24 cellular contexts compared by ENCODE assay signal in the genomic region with DNA sequence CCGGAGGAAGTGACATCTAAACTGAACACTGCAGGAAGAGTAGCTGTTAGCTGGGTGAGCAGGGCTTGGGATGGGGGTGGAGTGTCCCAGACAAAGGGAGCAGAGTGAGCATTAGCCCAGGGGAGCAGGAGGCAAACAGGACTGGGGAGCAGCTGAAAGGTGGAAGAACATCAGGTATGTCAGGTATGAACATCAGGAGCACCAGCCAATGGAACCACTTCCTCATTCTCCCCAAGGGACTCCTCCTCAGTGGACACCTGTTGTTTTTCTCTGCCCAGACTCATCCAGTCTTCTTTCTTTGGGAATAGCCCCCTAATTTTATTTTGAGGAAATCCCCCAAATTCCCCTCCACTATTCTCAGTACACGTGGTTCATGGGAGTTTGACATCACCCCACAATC.
DNase-seq lines count a peak whose midpoint lies in the region; ATAC-seq, FAIRE-seq and TF ChIP-seq lines count a peak whose summit lies in the region.
"Had no signal": no experiment of that assay in that cellular context is flagged by ENCODE, and none has a peak within 500 bp of the region (broad histone marks: within the 10 kb centered on the region; RNA-seq: fewer than 3 reads in every experiment).

No MANE protein-coding gene starts in this region.

- intact Hi-C loops in GM12878 (cut with micrococcal nuclease; ENCODE audit: unreplicated experiment), result no loop called here

- H3K27me3 Mint-ChIP-seq in activated naive CD8-positive, alpha-beta T cell treated with anti-CD3 and anti-CD28 coated beads, Interleukin-2, amount 50 U/mL, for 24 hours, result no peaks in the 10 kb centered on the region
- H3K27me3 Mint-ChIP-seq in activated naive CD8-positive, alpha-beta T cell treated with anti-CD3 and anti-CD28 coated beads for 36 hours, result no peaks in the 10 kb centered on the region
- H3K27me3 Mint-ChIP-seq: CD4-positive, CD25-positive, alpha-beta regulatory T cell had no signal

- no peaks in the 10 kb centered on the region for H3K4me1 ChIP-seq in GM12878 (ENCODE audit: control insufficient read depth, insufficient read depth, low read length)
- H3K4me1 ChIP-seq: BE2C, BLaER1 had no signal

- H3K36me3 Mint-ChIP-seq in activated naive CD8-positive, alpha-beta T cell treated with anti-CD3 and anti-CD28 coated beads, Interleukin-2, amount 50 U/mL, for 24 hours (ENCODE audit: low read depth), result no peaks in the 10 kb centered on the region
- H3K36me3 Mint-ChIP-seq in activated naive CD8-positive, alpha-beta T cell treated with anti-CD3 and anti-CD28 coated beads for 36 hours, result no peaks in the 10 kb centered on the region
- H3K36me3 Mint-ChIP-seq: CD14-positive monocyte; CD4-positive, alpha-beta memory T cell; CD4-positive, CD25-positive, alpha-beta regulatory T cell; CD8-positive, alpha-beta memory T cell had no signal

- no peaks in the 10 kb centered on the region for H3K9me3 Mint-ChIP-seq in activated naive CD8-positive, alpha-beta T cell treated with anti-CD3 and anti-CD28 coated beads, Interleukin-2, amount 50 U/mL, for 24 hours
- H3K9me3 Mint-ChIP-seq in activated naive CD8-positive, alpha-beta T cell treated with anti-CD3 and anti-CD28 coated beads for 36 hours, result no peaks in the 10 kb centered on the region
- H3K9me3 Mint-ChIP-seq: CD14-positive monocyte; CD4-positive, alpha-beta memory T cell; CD4-positive, CD25-positive, alpha-beta regulatory T cell; CD8-positive, alpha-beta memory T cell had no signal

- no peak overlapping the region for H3K4me3 ChIP-seq in GM12878
- H3K4me3 ChIP-seq: BLaER1 had no signal

- no peak overlapping the region for H2AFZ ChIP-seq in GM12878 (ENCODE audit: control insufficient read depth, low read depth, low read length)

- H3K4me1 Mint-ChIP-seq in activated naive CD8-positive, alpha-beta T cell treated with anti-CD3 and anti-CD28 coated beads, Interleukin-2, amount 50 U/mL, for 24 hours, result no peaks in the 10 kb centered on the region
- H3K4me1 Mint-ChIP-seq in activated naive CD8-positive, alpha-beta T cell treated with anti-CD3 and anti-CD28 coated beads for 36 hours, result no peaks in the 10 kb centered on the region
- H3K4me1 Mint-ChIP-seq: CD4-positive, alpha-beta memory T cell; CD4-positive, CD25-positive, alpha-beta regulatory T cell; CD8-positive, alpha-beta memory T cell had no signal

- no peak for ATAC-seq in activated naive CD8-positive, alpha-beta T cell treated with anti-CD3 and anti-CD28 coated beads, Interleukin-2, amount 50 U/mL, for 24 hours
- ATAC-seq in GM12878, result no peak

- 17% methylated on average over 2 of the region's 2 CpGs for WGBS in GM12878 (ENCODE audit: insufficient coverage, insufficient replicate concordance, low lambda C conversion rate, missing lambda C conversion rate)

- in situ Hi-C loops in GM12878 (cut with MboI), result no loop called here

- POLR2A ChIA-PET in GM12878 (lab: Charles Lee), result no interaction called here

- H3K27me3 ChIP-seq in GM12878 (replicated peaks in 1 of 2; ENCODE audit: control insufficient read depth in 2 of 2, insufficient read depth in 2 of 2, low read length in 1 of 2), result no peaks in the 10 kb centered on the region
- H3K27me3 ChIP-seq: BE2C, BLaER1 had no signal

- H3K4me3 Mint-ChIP-seq in activated naive CD8-positive, alpha-beta T cell treated with anti-CD3 and anti-CD28 coated beads, Interleukin-2, amount 50 U/mL, for 24 hours, result no peak overlapping the region
- no peak overlapping the region for H3K4me3 Mint-ChIP-seq in activated naive CD8-positive, alpha-beta T cell treated with anti-CD3 and anti-CD28 coated beads for 36 hours
- H3K4me3 Mint-ChIP-seq: CD14-positive monocyte; CD4-positive, alpha-beta memory T cell; CD4-positive, CD25-positive, alpha-beta regulatory T cell; CD8-positive, alpha-beta memory T cell had no signal

- peak overlapping the region; percentile 32 for H3K27ac Mint-ChIP-seq in activated naive CD8-positive, alpha-beta T cell treated with anti-CD3 and anti-CD28 coated beads, Interleukin-2, amount 50 U/mL, for 24 hours
- no peak overlapping the region for H3K27ac Mint-ChIP-seq in activated naive CD8-positive, alpha-beta T cell treated with anti-CD3 and anti-CD28 coated beads for 36 hours
- H3K27ac Mint-ChIP-seq: CD4-positive, alpha-beta memory T cell; CD4-positive, CD25-positive, alpha-beta regulatory T cell; CD8-positive, alpha-beta memory T cell had no signal

- RAD21 ChIA-PET in GM12878 (lab: Charles Lee; ENCODE audit: unreplicated experiment), result no interaction called here

- no peaks in the 10 kb centered on the region for H3K36me3 ChIP-seq in GM12878 (ENCODE audit: control insufficient read depth in 2 of 2, insufficient read depth in 2 of 2, low read length in 1 of 2)
- H3K36me3 ChIP-seq: BE2C, BLaER1 had no signal

- TF ChIP-seq POLR2A in GM12891 (IDR thresholded peaks at IDR 0.05; ENCODE audit: low read depth, low read length), result no peak
- TF ChIP-seq POLR2A in GM12878 (IDR thresholded peaks at IDR 0.05; ENCODE audit: low read depth, low read length), result no peak

- no peak for TF ChIP-seq CTCF in GM12878 (IDR thresholded peaks at IDR 0.05 in 2 of 3, conservative IDR thresholded peaks at IDR 0.05 in 1 of 3; ENCODE audit: control insufficient read depth in 2 of 3, extremely low read depth in 1 of 3, insufficient read depth in 1 of 3, low read depth in 3 of 3, low read length in 3 of 3)

- H3K79me2 ChIP-seq in GM12878 (ENCODE audit: control insufficient read depth, insufficient read depth, low read length), result no peaks in the 10 kb centered on the region

- no peak for TF ChIP-seq EP300 in GM12878 (IDR thresholded peaks at IDR 0.05; ENCODE audit: borderline replicate concordance in 1 of 2, control insufficient read depth in 1 of 2, low read depth in 2 of 2, low read length in 2 of 2)

- no peak for FAIRE-seq in GM12891 (lab: Jason Lieb, UNC)
- FAIRE-seq in GM12878 (lab: Jason Lieb, UNC), result no peak
- FAIRE-seq: A204.1, G401.6, GM19239 had no signal

- no peak overlapping the region for H3K9ac ChIP-seq in GM12878 (ENCODE audit: control insufficient read depth, insufficient read depth, low read length)
- H3K9ac ChIP-seq: BLaER1 had no signal

- H3K27ac ChIP-seq in GM12878 (ENCODE audit: control insufficient read depth, insufficient read depth), result no peak overlapping the region
- H3K27ac ChIP-seq: 22Rv1, BLaER1 had no signal

- TF ChIP-seq RAD21 in GM12878 (IDR thresholded peaks at IDR 0.05; ENCODE audit: insufficient read depth, low read depth, low read length), result no peak

- BruUV-seq in GM12878 (replicated peaks; lab: Mats Ljungman, UMichigan), result no TSS peak

- CTCF ChIA-PET in GM12878 (lab: Yijun Ruan, JAX), result interaction anchor here (1.4 to 1.6 kb wide), 2 partner anchors 9 to 83 kb away, joined by 3 to 7 read pairs; no protein-coding TSS in a partner anchor

- no peak overlapping the region for H3K4me2 ChIP-seq in GM12878 (ENCODE audit: control insufficient read depth, insufficient read depth)
- H3K4me2 ChIP-seq: BLaER1 had no signal

- no peak for DNase-seq in activated naive CD8-positive, alpha-beta T cell treated with anti-CD3 and anti-CD28 coated beads, Interleukin-2, amount 50 U/mL, for 24 hours
- DNase-seq in activated naive CD8-positive, alpha-beta T cell treated with anti-CD3 and anti-CD28 coated beads for 36 hours, result no peak
- DNase-seq in GM12891 (ENCODE audit: insufficient read length, low spot score), result no peak
- DNase-seq in GM12878 (ENCODE audit: low read depth, low spot score), result no peak
- DNase-seq in kidney tubule cell (ENCODE audit: low spot score), result peak; percentile 21
- no peak for DNase-seq in 8988T
- DNase-seq in germinal center (ENCODE audit: low spot score), result no peak
- DNase-seq: ACHN; BE2C; C1 segment of cervical spinal cord; CD4-positive, alpha-beta memory T cell; CD4-positive, CD25-positive, alpha-beta regulatory T cell; CD8-positive, alpha-beta memory T cell; COR-L47; DMS 273 treated with DMSO at 0.1 percent for 48 hours; DMS153; DMS79 treated with DMSO at 0.1 percent for 48 hours; GF-D8 had no signal

- SMC1A ChIA-PET in GM12878 (lab: Charles Lee; ENCODE audit: uncharacterized antibody, unreplicated experiment), result no interaction called here

- H4K20me1 ChIP-seq in GM12878 (ENCODE audit: control insufficient read depth, insufficient read depth), result no peaks in the 10 kb centered on the region; the same call in 1 of the 2 replicates
- H4K20me1 ChIP-seq: BLaER1 had no signal

- no peaks in the 10 kb centered on the region for H3K9me3 ChIP-seq in GM12878 (replicated peaks; ENCODE audit: control insufficient read depth, insufficient read depth, low read length)
- H3K9me3 ChIP-seq: BE2C, BLaER1 had no signal

TF ChIP-seq in GM12891, 5 proteins besides CTCF, POLR2A, EP300 and RAD21:
- TF ChIP-seq TAF1 (IDR thresholded peaks at IDR 0.05; ENCODE audit: low read depth, low read length) (no peak), SPI1 (IDR thresholded peaks at IDR 0.05; ENCODE audit: low read depth, low read length) (peak; percentile 53; the same call in 1 of the 2 replicates), PAX5 (IDR thresholded peaks at IDR 0.05; ENCODE audit: insufficient read depth, low read length, severe bottlenecking) (no peak)

TF ChIP-seq in GM12878, 131 proteins besides CTCF, POLR2A, EP300 and RAD21:
- TF ChIP-seq SPI1 (IDR thresholded peaks at IDR 0.05; ENCODE audit: borderline replicate concordance, insufficient read depth, low read depth, low read length) (peak; percentile 38; the same call in 1 of the 2 replicates), RB1 (IDR thresholded peaks at IDR 0.05; ENCODE audit: borderline replicate concordance) (no peak)
